Comparison of ENCODE assay signal across 10 cellular contexts in genomic region chr20:64055893-64056638, GRCh38. TPM values are rescaled to one million over a fixed set of nuclear protein-coding genes. Genes with fewer than 3 reads are reported as not detected.
DNase-seq lines count a peak whose midpoint lies in the region; ATAC-seq and TF ChIP-seq lines count a peak whose summit lies in the region.
"Had no signal": no experiment of that assay in that cellular context is flagged by ENCODE, and none has a peak within 500 bp of the region (broad histone marks: within the 10 kb centered on the region; RNA-seq: fewer than 3 reads in every experiment).

No MANE protein-coding gene starts in this region.

- peak; percentile 65 for DNase-seq in HuH-7 (ENCODE audit: low spot score)
- no peak for DNase-seq in sigmoid colon
- DNase-seq in NCI-H1092 treated with DMSO at 0.1 percent for 48 hours (lab: John Stamatoyannopoulos, UW), result no peak
- no peak for DNase-seq in naive thymus-derived CD4-positive, alpha-beta T cell
- DNase-seq in germinal center (ENCODE audit: low spot score), result no peak
- DNase-seq: activated naive CD8-positive, alpha-beta T cell treated with anti-CD3 and anti-CD28 coated beads for 36 hours; foreskin keratinocyte; NCI-H345 had no signal

- no peak for ATAC-seq in naive thymus-derived CD4-positive, alpha-beta T cell
- ATAC-seq: foreskin keratinocyte had no signal

- peaks cover 0 to 2% (median 0%) of the 10 kb centered on the region in 5 donors for H3K36me3 Mint-ChIP-seq in naive thymus-derived CD4-positive, alpha-beta T cell
- H3K36me3 Mint-ChIP-seq: activated naive CD8-positive, alpha-beta T cell treated with anti-CD3 and anti-CD28 coated beads for 36 hours had no signal

- WGBS in sigmoid colon, 2 donors, result 45 to 55% methylated on average over 22 of the region's 22 CpGs

- H3K36me3 ChIP-seq in duodenal mucosa (ENCODE audit: control insufficient read depth in 1 of 2, insufficient read depth in 2 of 2, low read length in 2 of 2), result no peaks in the 10 kb centered on the region
- H3K36me3 ChIP-seq in sigmoid colon, result no peaks in the 10 kb centered on the region
- H3K36me3 ChIP-seq in naive thymus-derived CD4-positive, alpha-beta T cell (ENCODE audit: control insufficient read depth in 2 of 3, insufficient read depth in 3 of 3, low read length in 3 of 3), result no peaks in the 10 kb centered on the region
- H3K36me3 ChIP-seq: neutrophil had no signal

- no peak for TF ChIP-seq POLR2A in sigmoid colon (IDR thresholded peaks at IDR 0.05)

- H3K9me3 Mint-ChIP-seq in naive thymus-derived CD4-positive, alpha-beta T cell, result no peaks in the 10 kb centered on the region
- H3K9me3 Mint-ChIP-seq: activated naive CD8-positive, alpha-beta T cell treated with anti-CD3 and anti-CD28 coated beads for 36 hours had no signal

- POLR2A ChIA-PET in naive thymus-derived CD4-positive, alpha-beta T cell (lab: Charles Lee), result interaction anchor here (1.9 kb wide), 1 partner anchor 15 kb away, joined by 23 read pairs; no protein-coding TSS in a partner anchor

- H3K27ac Mint-ChIP-seq in naive thymus-derived CD4-positive, alpha-beta T cell, result no peak overlapping the region

- H3K4me3 ChIP-seq in duodenal mucosa (ENCODE audit: low read depth in 1 of 2, low read length in 2 of 2), result no peak overlapping the region
- no peak overlapping the region for H3K4me3 ChIP-seq in sigmoid colon
- no peak overlapping the region for H3K4me3 ChIP-seq in naive thymus-derived CD4-positive, alpha-beta T cell (ENCODE audit: low read length)

- H3K27me3 ChIP-seq in duodenal mucosa (ENCODE audit: control insufficient read depth in 1 of 2, insufficient read depth in 2 of 2, low read length in 2 of 2), result peaks cover 51 to 57% of the 10 kb centered on the region in 2 donors
- peaks cover 7 to 53% (median 45%) of the 10 kb centered on the region in 3 donors for H3K27me3 ChIP-seq in sigmoid colon
- H3K27me3 ChIP-seq in naive thymus-derived CD4-positive, alpha-beta T cell (ENCODE audit: control insufficient read depth in 2 of 2, insufficient read depth in 2 of 2, low read length in 2 of 2), result peaks cover 0 to 9% of the 10 kb centered on the region in 2 donors

- intact Hi-C loops in sigmoid colon (cut with DNase I), result no loop called here
- intact Hi-C loops in naive thymus-derived CD4-positive, alpha-beta T cell (cut with micrococcal nuclease), result loop anchor here in 1 of 2 donors (5.0 kb wide), 1 partner anchor 519 kb away; the partner anchor contains the start of gene PTK6

- H3K4me1 Mint-ChIP-seq in naive thymus-derived CD4-positive, alpha-beta T cell, result peaks cover 0 to 26% (median 8%) of the 10 kb centered on the region in 7 donors

- CTCF ChIA-PET in naive thymus-derived CD4-positive, alpha-beta T cell (lab: Charles Lee), result no interaction called here

- peak overlapping the region in 1 of 10 donors; percentile 25 for H3K4me3 Mint-ChIP-seq in naive thymus-derived CD4-positive, alpha-beta T cell

- no peak for TF ChIP-seq CTCF in sigmoid colon (IDR thresholded peaks at IDR 0.05)

- H3K9me3 ChIP-seq in duodenal mucosa (ENCODE audit: control insufficient read depth in 1 of 2, low read length in 2 of 2), result no peaks in the 10 kb centered on the region
- H3K9me3 ChIP-seq in sigmoid colon, result no peaks in the 10 kb centered on the region
- no peaks in the 10 kb centered on the region for H3K9me3 ChIP-seq in naive thymus-derived CD4-positive, alpha-beta T cell (ENCODE audit: control insufficient read depth in 2 of 3, low read length in 3 of 3)
- H3K9me3 ChIP-seq: neutrophil had no signal

- no peak overlapping the region for H3K9ac ChIP-seq in duodenal mucosa (ENCODE audit: low read depth in 1 of 2, low read length in 2 of 2)

- H3K4me1 ChIP-seq in duodenal mucosa (ENCODE audit: control insufficient read depth in 1 of 2, insufficient read depth in 2 of 2, low read length in 2 of 2) (peaks cover 5 to 6% of the 10 kb centered on the region in 2 donors), sigmoid colon (peaks cover 0 to 7% (median 0%) of the 10 kb centered on the region in 4 donors)
- H3K4me1 ChIP-seq in naive thymus-derived CD4-positive, alpha-beta T cell (ENCODE audit: control insufficient read depth in 2 of 2, insufficient read depth in 2 of 2, low read length in 2 of 2), result peaks cover 0 to 8% of the 10 kb centered on the region in 2 donors
- H3K4me1 ChIP-seq: foreskin keratinocyte had no signal

- TF ChIP-seq EP300 in sigmoid colon (IDR thresholded peaks at IDR 0.05), result no peak

- peaks cover 5 to 12% (median 8%) of the 10 kb centered on the region in 5 donors for H3K27me3 Mint-ChIP-seq in naive thymus-derived CD4-positive, alpha-beta T cell

- H3K27ac ChIP-seq in duodenal mucosa (ENCODE audit: low read depth, low read length) (peak overlapping the region; percentile 62), sigmoid colon (peak overlapping the region; percentile 10 to 71 (median 52))
- H3K27ac ChIP-seq in naive thymus-derived CD4-positive, alpha-beta T cell (ENCODE audit: low read depth, low read length), result no peak overlapping the region
- H3K27ac ChIP-seq: foreskin keratinocyte, neutrophil had no signal

RNA-seq across cellular contexts. Expression of gene SOX18, which starts 6.6 kb away (rescaled TPM):
- total RNA-seq in sigmoid colon, result 1 to 10 TPM; 1.8 to 5.5 (median 3.8) TPM
- 10 to 100 TPM in 1 of 3 donors, 1 to 10 TPM in 1, under 1 TPM in 1; 0.69 to 11.9 (median 3.0) TPM for polyA plus RNA-seq in sigmoid colon
- total RNA-seq in naive thymus-derived CD4-positive, alpha-beta T cell, result 1 to 10 TPM in 1 of 5 experiments, under 1 TPM in 1, not detected in 3; 0.20 to 1.7 TPM
- not detected for polyA plus RNA-seq in naive thymus-derived CD4-positive, alpha-beta T cell
- total RNA-seq: activated naive CD8-positive, alpha-beta T cell treated with anti-CD3 and anti-CD28 coated beads for 36 hours; foreskin keratinocyte had no signal

RNA-seq across cellular contexts. Expression of gene TCEA2, which starts 6.9 kb away (rescaled TPM):
- total RNA-seq in sigmoid colon, result 10 to 100 TPM; 41.7 to 50.5 (median 42.2) TPM
- 10 to 100 TPM in 2 of 3 donors, 1 to 10 TPM in 1; 2.1 to 14.0 (median 11.4) TPM for polyA plus RNA-seq in sigmoid colon
- 10 to 100 TPM; 35.5 to 73.2 (median 47.3) TPM for total RNA-seq in naive thymus-derived CD4-positive, alpha-beta T cell
- polyA plus RNA-seq in naive thymus-derived CD4-positive, alpha-beta T cell, result 10 to 100 TPM; 22.2 to 33.2 TPM

RNA-seq across cellular contexts. Expression of gene C20orf204, which starts 20.1 kb away (rescaled TPM):
- total RNA-seq in sigmoid colon, result 1 to 10 TPM in 1 of 4 donors, under 1 TPM in 3; under 0.01 to 1.1 (median 0.37) TPM
- 1 to 10 TPM in 1 of 3 donors, not detected in 2; 1.7 TPM for polyA plus RNA-seq in sigmoid colon
- 10 to 100 TPM in 3 of 5 experiments, 1 to 10 TPM in 2; 4.7 to 24.6 (median 12.5) TPM for total RNA-seq in naive thymus-derived CD4-positive, alpha-beta T cell
- polyA plus RNA-seq in naive thymus-derived CD4-positive, alpha-beta T cell, result under 1 TPM in 1 of 2 donors, not detected in 1; 0.39 TPM

RNA-seq across cellular contexts. Expression of gene RGS19, which starts 23.3 kb away (rescaled TPM):
- 10 to 100 TPM in 2 of 4 donors, 1 to 10 TPM in 2; 7.5 to 12.3 (median 10.5) TPM for total RNA-seq in sigmoid colon
- polyA plus RNA-seq in sigmoid colon, result 10 to 100 TPM; 11.1 to 22.0 (median 12.6) TPM
- total RNA-seq in naive thymus-derived CD4-positive, alpha-beta T cell, result 10 to 100 TPM; 21.8 to 93.4 (median 23.6) TPM
- 10 to 100 TPM; 55.2 to 66.8 TPM for polyA plus RNA-seq in naive thymus-derived CD4-positive, alpha-beta T cell

RNA-seq across cellular contexts. Expression of gene OPRL1, which starts 23.8 kb away (rescaled TPM):
- total RNA-seq in sigmoid colon, result 1 to 10 TPM in 1 of 4 donors, under 1 TPM in 3; 0.71 to 2.2 (median 0.89) TPM
- 1 to 10 TPM in 1 of 3 donors, under 1 TPM in 1, not detected in 1; under 0.01 to 1.0 TPM for polyA plus RNA-seq in sigmoid colon
- total RNA-seq in naive thymus-derived CD4-positive, alpha-beta T cell, result 1 to 10 TPM in 3 of 5 experiments, under 1 TPM in 2; 0.75 to 6.1 (median 1.1) TPM
- 1 to 10 TPM in 1 of 2 donors, under 1 TPM in 1; 0.18 to 1.3 TPM for polyA plus RNA-seq in naive thymus-derived CD4-positive, alpha-beta T cell
